In genomic region chr6:32613475-32613874, GRCh38 we compare ENCODE assay signal across 16 cellular contexts. TPM values are rescaled to one million over a fixed set of nuclear protein-coding genes. Genes with fewer than 3 reads are reported as not detected.
DNase-seq lines count a peak whose midpoint lies in the region; ATAC-seq lines count a peak whose summit lies in the region.
"Had no signal": no experiment of that assay in that cellular context is flagged by ENCODE, and none has a peak within 500 bp of the region (broad histone marks: within the 10 kb centered on the region; RNA-seq: fewer than 3 reads in every experiment).

No MANE protein-coding gene starts in this region.

- peaks cover 9% of the 10 kb centered on the region for H3K36me3 Mint-ChIP-seq in memory B cell
- peaks cover 5 to 10% of the 10 kb centered on the region in 2 donors for H3K36me3 Mint-ChIP-seq in stimulated activated naive B cell treated with anti-CD40 and anti-IgM and Interleukin-4, amounts not matched to agents 10 μg/mL and 1 μg/mL and 100 μg/mL, for 72 hours
- H3K36me3 Mint-ChIP-seq: CD8-positive, alpha-beta T cell had no signal

- peaks cover 4% of the 10 kb centered on the region for H3K9me3 Mint-ChIP-seq in memory B cell
- peaks cover 4% of the 10 kb centered on the region in 2 donors for H3K9me3 Mint-ChIP-seq in stimulated activated naive B cell treated with anti-CD40 and anti-IgM and Interleukin-4, amounts not matched to agents 10 μg/mL and 1 μg/mL and 100 μg/mL, for 72 hours
- H3K9me3 Mint-ChIP-seq: GM23338 had no signal

- peaks cover 24% of the 10 kb centered on the region for H3K4me1 Mint-ChIP-seq in memory B cell
- peaks cover 24 to 43% of the 10 kb centered on the region in 2 donors for H3K4me1 Mint-ChIP-seq in stimulated activated naive B cell treated with anti-CD40 and anti-IgM and Interleukin-4, amounts not matched to agents 10 μg/mL and 1 μg/mL and 100 μg/mL, for 72 hours

- ATAC-seq in memory B cell (ENCODE audit: low read depth) = no peak
- no peak for ATAC-seq in stimulated activated naive B cell treated with anti-CD40 and anti-IgM and Interleukin-4, amounts not matched to agents 10 μg/mL and 1 μg/mL and 100 μg/mL, for 72 hours (replicated peaks)
- ATAC-seq in GM21515 (IDR thresholded peaks at IDR 0.05; ENCODE audit: unreplicated experiment) = no peak
- ATAC-seq: CD8-positive, alpha-beta T cell; GM23338; HCT116 had no signal

- H3K4me3 Mint-ChIP-seq in memory B cell = no peak overlapping the region
- no peak overlapping the region for H3K4me3 Mint-ChIP-seq in stimulated activated naive B cell treated with anti-CD40 and anti-IgM and Interleukin-4, amounts not matched to agents 10 μg/mL and 1 μg/mL and 100 μg/mL, for 72 hours
- H3K4me3 Mint-ChIP-seq: CD14-positive monocyte; CD8-positive, alpha-beta T cell; GM23338; HFFc6 had no signal

- H3K27me3 Mint-ChIP-seq in memory B cell = no peaks in the 10 kb centered on the region
- no peaks in the 10 kb centered on the region for H3K27me3 Mint-ChIP-seq in stimulated activated naive B cell treated with anti-CD40 and anti-IgM and Interleukin-4, amounts not matched to agents 10 μg/mL and 1 μg/mL and 100 μg/mL, for 72 hours

- DNase-seq in CD1c-positive myeloid dendritic cell (ENCODE audit: extremely low spot score) (peak; percentile 63), NCI-H460 (ENCODE audit: extremely low read depth, low read depth) (peak; percentile 74), memory B cell (ENCODE audit: low spot score in 2 of 2) (no peak), HPDE6-E6E7 (ENCODE audit: extremely low spot score) (no peak), NCI-H2227 treated with DMSO at 0.1 percent for 48 hours (lab: John Stamatoyannopoulos, UW) (no peak)
- no peak for DNase-seq in stimulated activated naive B cell treated with anti-CD40 and anti-IgM and Interleukin-4, amounts not matched to agents 10 μg/mL and 1 μg/mL and 100 μg/mL, for 72 hours
- DNase-seq: ACHN; Calu3; CD8-positive, alpha-beta T cell; DMS 273 treated with DMSO at 0.1 percent for 48 hours; HFFc6 had no signal

- H3K27ac Mint-ChIP-seq in memory B cell = peak overlapping the region; percentile 92
- H3K27ac Mint-ChIP-seq in stimulated activated naive B cell treated with anti-CD40 and anti-IgM and Interleukin-4, amounts not matched to agents 10 μg/mL and 1 μg/mL and 100 μg/mL, for 72 hours = peak overlapping the region; percentile 62
- H3K27ac Mint-ChIP-seq: CD8-positive, alpha-beta T cell; GM23338; HFFc6 had no signal

RNA-seq across cellular contexts. Expression of gene HLA-DQA1, which starts 23.7 kb away (rescaled TPM):
- total RNA-seq in NCI-H460 (2014; rRNA removed; shearing (Covaris generic)) = not detected in 2 replicates
- not detected in 2 replicates for polyA plus RNA-seq in NCI-H460 (2014; cell fraction: nucleus; rRNA removed)
- total RNA-seq: GM23338, HFFc6, HT1080 had no signal

RNA-seq across cellular contexts. Expression of gene HLA-DRB1, which starts 23.8 kb away (rescaled TPM):
- total RNA-seq in NCI-H460 (2014; rRNA removed; shearing (Covaris generic)) = 0.42 and 1.4 TPM in 2 replicates
- not detected in 2 replicates for polyA plus RNA-seq in NCI-H460 (2014; cell fraction: nucleus; rRNA removed)
- total RNA-seq: HFFc6, HT1080 had no signal

RNA-seq across cellular contexts. Expression of gene HLA-DQB1, which starts 53.0 kb away (rescaled TPM):
- 0.17 TPM in 1 of 2 replicates, not detected in the other for total RNA-seq in NCI-H460 (2014; rRNA removed; shearing (Covaris generic))
- not detected in 2 replicates for polyA plus RNA-seq in NCI-H460 (2014; cell fraction: nucleus; rRNA removed)
- total RNA-seq: HFFc6, HT1080 had no signal

Comparison
In these comparisons a context has a peak if more than half of its experiments do, and no peak if none do; other contexts are left out.
1. DNase-seq: peak in CD1c-positive myeloid dendritic cell (single experiment) and NCI-H460 (single experiment); none in memory B cell (0 of 2), stimulated activated naive B cell treated with anti-CD40 and anti-IgM and Interleukin-4, amounts not matched to agents 10 μg/mL and 1 μg/mL and 100 μg/mL, for 72 hours (single experiment), HPDE6-E6E7 (single experiment) and NCI-H2227 treated with DMSO at 0.1 percent for 48 hours (single experiment).